8 cellular contexts compared by ENCODE assay signal in the genomic region with DNA sequence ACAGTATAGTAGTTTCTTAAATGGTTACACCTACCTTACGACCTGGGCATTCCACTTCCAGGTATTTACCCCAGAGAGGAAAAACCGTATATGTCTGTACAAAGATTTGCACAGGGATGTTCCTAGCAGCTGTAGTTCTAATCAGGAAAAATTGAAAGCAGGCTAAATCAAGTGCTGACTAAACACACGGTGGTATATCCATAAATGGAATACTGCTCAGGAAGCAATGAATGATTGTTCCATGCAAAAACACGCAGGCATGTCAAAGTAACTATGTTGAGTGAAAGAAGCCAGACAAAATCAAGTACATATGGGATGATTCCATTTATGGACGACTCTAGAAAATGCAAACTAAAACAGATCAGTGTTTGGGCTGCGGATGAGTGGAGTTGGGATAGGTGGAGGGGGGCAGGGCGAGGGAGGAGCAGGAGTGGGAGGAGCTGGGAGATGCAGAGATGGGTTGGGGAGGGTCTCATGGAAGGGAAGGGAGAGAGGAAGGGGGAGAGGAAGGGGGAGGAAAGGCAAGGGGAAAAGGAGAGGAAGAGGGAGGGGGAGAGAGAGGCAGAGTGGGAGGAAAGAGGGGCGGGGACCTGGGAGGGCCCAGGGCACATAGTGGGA. TPM values are rescaled to one million over a fixed set of nuclear protein-coding genes. Genes with fewer than 3 reads are reported as not detected.
DNase-seq lines count a peak whose midpoint lies in the region; ATAC-seq and TF ChIP-seq lines count a peak whose summit lies in the region.

No MANE protein-coding gene starts in this region.

- H3K27ac Mint-ChIP-seq in CD8-positive, alpha-beta T cell = peak overlapping the region; percentile 25

- CTCF ChIA-PET in CD8-positive, alpha-beta T cell (lab: Charles Lee) = no interaction called here

- no peaks in the 10 kb centered on the region for H3K9me3 ChIP-seq in CD8-positive, alpha-beta T cell (ENCODE audit: low read length)
- H3K9me3 ChIP-seq in Peyer's patch (no peaks in the 10 kb centered on the region), endocrine pancreas (ENCODE audit: control insufficient read depth, low read length) (no peaks in the 10 kb centered on the region), parathyroid adenoma (ENCODE audit: control insufficient read depth, low read length) (no peaks in the 10 kb centered on the region)

- peak overlapping the region; percentile 53 for H3K4me3 ChIP-seq in CD8-positive, alpha-beta T cell (ENCODE audit: low read depth, low read length)
- H3K4me3 ChIP-seq in Peyer's patch (peak overlapping the region in 3 of 4 donors; percentile 74 to 99 (median 89)), endocrine pancreas (ENCODE audit: control insufficient read depth, insufficient read depth, low read length) (peak overlapping the region; percentile 55), parathyroid adenoma (ENCODE audit: low read depth, low read length) (peak overlapping the region; percentile 34)

- H2AFZ ChIP-seq in parathyroid adenoma = peak overlapping the region; percentile 43

- no peaks in the 10 kb centered on the region for H3K79me2 ChIP-seq in parathyroid adenoma

- intact Hi-C loops in CD8-positive, alpha-beta T cell (cut with DNase I, micrococcal nuclease) = loop anchor here (5.0 to 10.0 kb wide), 5 partner anchors 342 to 1560 kb away; partner anchors contain the start of genes DNAJC1 (in 1 of the 2), MLLT10 (in 1 of the 2) and OTUD1 (in 1 of the 2)

- H3K27me3 ChIP-seq in CD8-positive, alpha-beta T cell (ENCODE audit: insufficient read depth, low read length) = no peaks in the 10 kb centered on the region
- H3K27me3 ChIP-seq in Peyer's patch = no peaks in the 10 kb centered on the region
- no peaks in the 10 kb centered on the region for H3K27me3 ChIP-seq in endocrine pancreas (ENCODE audit: control insufficient read depth, insufficient read depth, low read length)
- no peaks in the 10 kb centered on the region for H3K27me3 ChIP-seq in parathyroid adenoma (ENCODE audit: control insufficient read depth, insufficient read depth, low read length)

- ATAC-seq in CD8-positive, alpha-beta T cell = no peak
- ATAC-seq in HG03521 (IDR thresholded peaks at IDR 0.05; ENCODE audit: unreplicated experiment) (no peak), HG02798 (IDR thresholded peaks at IDR 0.05; ENCODE audit: poor library complexity, unreplicated experiment) (no peak), GM21528 (IDR thresholded peaks at IDR 0.05; ENCODE audit: low FRiP score, unreplicated experiment) (no peak), HG02870 (IDR thresholded peaks at IDR 0.05; ENCODE audit: unreplicated experiment) (no peak)

- no peak overlapping the region for H3K27ac ChIP-seq in CD8-positive, alpha-beta T cell (ENCODE audit: low read depth, low read length)
- H3K27ac ChIP-seq in Peyer's patch (peak overlapping the region in 3 of 4 donors; percentile 88 to 99 (median 97)), parathyroid adenoma (peak overlapping the region; percentile 40)

- peak overlapping the region; percentile 83 for H3K4me3 Mint-ChIP-seq in CD8-positive, alpha-beta T cell

- no peak overlapping the region for H3K9ac ChIP-seq in endocrine pancreas (ENCODE audit: control insufficient read depth, insufficient read depth, low read length)
- H3K9ac ChIP-seq in parathyroid adenoma = no peak overlapping the region

- no peak for DNase-seq in CD8-positive, alpha-beta T cell
- DNase-seq in Peyer's patch = no peak

- peaks cover 22% of the 10 kb centered on the region for H3K4me1 Mint-ChIP-seq in CD8-positive, alpha-beta T cell (ENCODE audit: low read depth)

- no peaks in the 10 kb centered on the region for H3K27me3 Mint-ChIP-seq in CD8-positive, alpha-beta T cell (ENCODE audit: low read depth)

- no peaks in the 10 kb centered on the region for H3K36me3 ChIP-seq in CD8-positive, alpha-beta T cell (ENCODE audit: insufficient read depth, low read length)
- H3K36me3 ChIP-seq in Peyer's patch = no peaks in the 10 kb centered on the region
- no peaks in the 10 kb centered on the region for H3K36me3 ChIP-seq in endocrine pancreas (ENCODE audit: control insufficient read depth, insufficient read depth, low read length)
- no peaks in the 10 kb centered on the region for H3K36me3 ChIP-seq in parathyroid adenoma (ENCODE audit: control insufficient read depth, insufficient read depth, low read length)

- POLR2A ChIA-PET in CD8-positive, alpha-beta T cell (lab: Charles Lee) = no interaction called here

- TF ChIP-seq CTCF in CD8-positive, alpha-beta T cell (IDR thresholded peaks at IDR 0.05) = no peak
- no peak for TF ChIP-seq CTCF in Peyer's patch (IDR thresholded peaks at IDR 0.05)
- no peak for TF ChIP-seq CTCF in parathyroid adenoma (IDR thresholded peaks at IDR 0.05)

- peak overlapping the region; percentile 54 for H3K4me2 ChIP-seq in parathyroid adenoma (ENCODE audit: low read length)

- no peak for TF ChIP-seq POLR2A in Peyer's patch (IDR thresholded peaks at IDR 0.05)

- H3K9me3 Mint-ChIP-seq in CD8-positive, alpha-beta T cell = peaks cover 18% of the 10 kb centered on the region

- H3K36me3 Mint-ChIP-seq in CD8-positive, alpha-beta T cell = peaks cover 3% of the 10 kb centered on the region

- peaks cover 15% of the 10 kb centered on the region for H3K4me1 ChIP-seq in CD8-positive, alpha-beta T cell (ENCODE audit: insufficient read depth, low read length)
- H3K4me1 ChIP-seq in Peyer's patch (peaks cover 0 to 15% (median 4%) of the 10 kb centered on the region in 4 donors), endocrine pancreas (ENCODE audit: control insufficient read depth, insufficient read depth, low read length) (peaks cover 8% of the 10 kb centered on the region), parathyroid adenoma (peaks cover 5% of the 10 kb centered on the region)

RNA-seq across cellular contexts. Expression of gene MSRB2, which starts 0.5 kb away (rescaled TPM):
- 1 to 10 TPM; 1.0 to 1.1 TPM for total RNA-seq in CD8-positive, alpha-beta T cell
- total RNA-seq in Peyer's patch = 10 to 100 TPM in 3 of 4 donors, 1 to 10 TPM in 1; 9.1 to 17.6 (median 13.8) TPM

Comparison
In these comparisons a context has a peak if more than half of its experiments do, and no peak if none do; other contexts are left out.
1. H3K4me3 ChIP-seq: peak in every context shown above with its lines; median percentile 89 in Peyer's patch; 55 in endocrine pancreas; 53 in CD8-positive, alpha-beta T cell; 34 in parathyroid adenoma.
2. RNA of gene MSRB2, which starts 0.5 kb away (total RNA-seq): 9.1 to 17.6 TPM in Peyer's patch; 1.0 to 1.1 TPM in CD8-positive, alpha-beta T cell; every median in the first group is over 4 times any median in the second.